20 cellular contexts compared by ENCODE assay signal in genomic region chr3:15260531-15260930, GRCh38. TPM values are rescaled to one million over a fixed set of nuclear protein-coding genes. Genes with fewer than 3 reads are reported as not detected.
A peak's percentile ranks its signal among the peaks of the same experiment; 100 is the strongest.
DNase-seq lines count a peak whose midpoint lies in the region; ATAC-seq, FAIRE-seq and TF ChIP-seq lines count a peak whose summit lies in the region.
"Had no signal": no experiment of that assay in that cellular context is flagged by ENCODE, and none has a peak within 500 bp of the region (broad histone marks: within the 10 kb centered on the region; RNA-seq: fewer than 3 reads in every experiment).

No MANE protein-coding gene starts in this region.

- no TSS peak for BruUV-seq in Caco-2 (replicated peaks; lab: Mats Ljungman, UMichigan)

- CTCF ChIA-PET in CD4-positive, alpha-beta T cell (lab: Charles Lee) = interaction anchor here (1.2 kb wide), 1 partner anchor 145 kb away, joined by 3 read pairs; no protein-coding TSS in a partner anchor
- CTCF ChIA-PET in Caco-2 (lab: Charles Lee) = no interaction called here

- no peaks in the 10 kb centered on the region for H3K4me1 ChIP-seq in Caco-2
- H3K4me1 ChIP-seq: BLaER1, SJSA1 had no signal

- ATAC-seq in CD4-positive, alpha-beta T cell (ENCODE audit: poor library complexity) = no peak
- no peak for ATAC-seq in natural killer cell

- POLR2A ChIA-PET in CD4-positive, alpha-beta T cell (lab: Charles Lee) = interaction anchor here (1.3 kb wide), 2 partner anchors 23 to 72 kb away, joined by 3 to 4 read pairs; partner anchors contain the start of gene SH3BP5
- POLR2A ChIA-PET in Caco-2 (lab: Charles Lee) = no interaction called here

- peaks cover 38% of the 10 kb centered on the region for H3K4me1 Mint-ChIP-seq in CD4-positive, alpha-beta T cell (ENCODE audit: low read depth)
- H3K4me1 Mint-ChIP-seq in Caco-2 (ENCODE audit: low read depth, unreplicated experiment) = no peaks in the 10 kb centered on the region
- H3K4me1 Mint-ChIP-seq in activated naive CD8-positive, alpha-beta T cell treated with anti-CD3 and anti-CD28 coated beads for 36 hours = peaks cover 2% of the 10 kb centered on the region
- peaks cover 72 to 75% of the 10 kb centered on the region in 2 donors for H3K4me1 Mint-ChIP-seq in natural killer cell

- no peak overlapping the region for H3K4me3 Mint-ChIP-seq in CD4-positive, alpha-beta T cell
- H3K4me3 Mint-ChIP-seq in Caco-2 (ENCODE audit: unreplicated experiment) = no peak overlapping the region
- H3K4me3 Mint-ChIP-seq in activated naive CD8-positive, alpha-beta T cell treated with anti-CD3 and anti-CD28 coated beads for 36 hours = no peak overlapping the region
- no peak overlapping the region for H3K4me3 Mint-ChIP-seq in natural killer cell

- no peak overlapping the region for H3K27ac ChIP-seq in CD4-positive, alpha-beta T cell (ENCODE audit: low read depth, low read length)
- H3K27ac ChIP-seq: BLaER1, SJSA1, suprapubic skin had no signal

- H3K9me3 ChIP-seq in CD4-positive, alpha-beta T cell (ENCODE audit: control insufficient read depth, low read length) = no peaks in the 10 kb centered on the region
- H3K9me3 ChIP-seq in Caco-2 = no peaks in the 10 kb centered on the region
- H3K9me3 ChIP-seq: BLaER1, SJSA1, suprapubic skin had no signal

- H3K27ac Mint-ChIP-seq in CD4-positive, alpha-beta T cell = peak overlapping the region; percentile 75
- peak overlapping the region; percentile 72 for H3K27ac Mint-ChIP-seq in Caco-2 (ENCODE audit: unreplicated experiment)
- peak overlapping the region; percentile 22 for H3K27ac Mint-ChIP-seq in activated naive CD8-positive, alpha-beta T cell treated with anti-CD3 and anti-CD28 coated beads for 36 hours
- H3K27ac Mint-ChIP-seq in natural killer cell = peak overlapping the region; percentile 69 to 74

- intact Hi-C loops in CD4-positive, alpha-beta T cell (cut with DNase I, micrococcal nuclease) = no loop called here
- intact Hi-C loops in Caco-2 (cut with micrococcal nuclease; ENCODE audit: unreplicated experiment) = no loop called here
- intact Hi-C loops in natural killer cell (cut with micrococcal nuclease) = no loop called here

- H3K9me3 Mint-ChIP-seq in CD4-positive, alpha-beta T cell = no peaks in the 10 kb centered on the region
- no peaks in the 10 kb centered on the region for H3K9me3 Mint-ChIP-seq in Caco-2 (ENCODE audit: unreplicated experiment)
- no peaks in the 10 kb centered on the region for H3K9me3 Mint-ChIP-seq in activated naive CD8-positive, alpha-beta T cell treated with anti-CD3 and anti-CD28 coated beads for 36 hours
- H3K9me3 Mint-ChIP-seq in natural killer cell = no peaks in the 10 kb centered on the region

- no peak for FAIRE-seq in HTR-8/SVneo (lab: Jason Lieb, UNC)

- DNase-seq in CD4-positive, alpha-beta T cell = no peak
- no peak for DNase-seq in Caco-2
- no peak for DNase-seq in activated naive CD8-positive, alpha-beta T cell treated with anti-CD3 and anti-CD28 coated beads for 36 hours
- no peak for DNase-seq in natural killer cell
- DNase-seq in HTR-8/SVneo (ENCODE audit: insufficient read length, low spot score) = no peak
- no peak for DNase-seq in NCI-H82 treated with DMSO at 0.1 percent for 48 hours (lab: John Stamatoyannopoulos, UW; ENCODE audit: unreplicated experiment)
- DNase-seq in occipital lobe (lab: John Stamatoyannopoulos, UW) = no peak
- DNase-seq: activated CD4-positive, CD25-positive, alpha-beta regulatory T cell; central memory CD4-positive, alpha-beta T cell; DMS153; effector CD4-positive, alpha-beta T cell; Kasumi-1; NCI-H1105; NCI-H524 treated with DMSO at 0.1 percent for 48 hours; posterior cingulate gyrus; stimulated activated CD4-positive, alpha-beta T cell treated with anti-CD3 and anti-CD28 coated beads, Interleukin-2, amount 100 ng/mL, for 48 hours had no signal

- TF ChIP-seq CTCF in CD4-positive, alpha-beta T cell (IDR thresholded peaks at IDR 0.05) = no peak
- TF ChIP-seq CTCF in Caco-2 (IDR thresholded peaks at IDR 0.05; ENCODE audit: insufficient read depth in 1 of 2, low read depth in 1 of 2, low read length in 1 of 2, severe bottlenecking in 1 of 2, unreplicated experiment in 1 of 2) = no peak
- TF ChIP-seq CTCF in natural killer cell (IDR thresholded peaks at IDR 0.05) = no peak

- no peak overlapping the region for H3K4me3 ChIP-seq in Caco-2 (ENCODE audit: low read depth, low read length)
- H3K4me3 ChIP-seq: BLaER1, SJSA1, skin epidermis, suprapubic skin had no signal

- peaks cover 66% of the 10 kb centered on the region for H3K36me3 Mint-ChIP-seq in CD4-positive, alpha-beta T cell (ENCODE audit: low read depth)
- peaks cover 50% of the 10 kb centered on the region for H3K36me3 Mint-ChIP-seq in Caco-2 (ENCODE audit: insufficient read depth, unreplicated experiment)
- H3K36me3 Mint-ChIP-seq in activated naive CD8-positive, alpha-beta T cell treated with anti-CD3 and anti-CD28 coated beads for 36 hours = peaks cover 5% of the 10 kb centered on the region
- peaks cover 32% of the 10 kb centered on the region for H3K36me3 Mint-ChIP-seq in natural killer cell

- H3K27me3 Mint-ChIP-seq in CD4-positive, alpha-beta T cell = no peaks in the 10 kb centered on the region
- H3K27me3 Mint-ChIP-seq in Caco-2 (ENCODE audit: insufficient read depth, unreplicated experiment) (no peaks in the 10 kb centered on the region), natural killer cell (ENCODE audit: low read depth in 2 of 2) (no peaks in the 10 kb centered on the region)
- H3K27me3 Mint-ChIP-seq in activated naive CD8-positive, alpha-beta T cell treated with anti-CD3 and anti-CD28 coated beads for 36 hours = no peaks in the 10 kb centered on the region

- H3K27me3 ChIP-seq in CD4-positive, alpha-beta T cell (ENCODE audit: control insufficient read depth, insufficient read depth, low read length) = no peaks in the 10 kb centered on the region
- no peaks in the 10 kb centered on the region for H3K27me3 ChIP-seq in Caco-2 (replicated peaks; ENCODE audit: control insufficient read depth, insufficient read depth, low read length)
- H3K27me3 ChIP-seq: BLaER1, SJSA1, suprapubic skin had no signal

- H3K36me3 ChIP-seq in Caco-2 (ENCODE audit: control insufficient read depth, insufficient read depth, low read length) = peaks cover 1% of the 10 kb centered on the region

RNA-seq across cellular contexts. Expression of gene CAPN7, which starts 54.5 kb away (rescaled TPM):
- 10 to 100 TPM; 64.7 to 69.4 TPM for total RNA-seq in CD4-positive, alpha-beta T cell
- total RNA-seq in Caco-2 (2022) (37.0 and 40.3 TPM in 2 replicates), natural killer cell (10 to 100 TPM; 35.3 to 59.9 (median 52.8) TPM), occipital lobe (49.0 TPM)
- total RNA-seq in activated naive CD8-positive, alpha-beta T cell treated with anti-CD3 and anti-CD28 coated beads for 36 hours = 10 to 100 TPM; 20.4 to 23.6 TPM

Comparison
In these comparisons a context has a peak if more than half of its experiments do, and no peak if none do; other contexts are left out.
1. H3K27ac Mint-ChIP-seq: peak in every context shown above with its lines; median percentile 75 in CD4-positive, alpha-beta T cell; 72 in Caco-2; 72 in natural killer cell; 22 in activated naive CD8-positive, alpha-beta T cell treated with anti-CD3 and anti-CD28 coated beads for 36 hours.